Comparison of ENCODE assay signal across 1 cellular context in the genomic region with DNA sequence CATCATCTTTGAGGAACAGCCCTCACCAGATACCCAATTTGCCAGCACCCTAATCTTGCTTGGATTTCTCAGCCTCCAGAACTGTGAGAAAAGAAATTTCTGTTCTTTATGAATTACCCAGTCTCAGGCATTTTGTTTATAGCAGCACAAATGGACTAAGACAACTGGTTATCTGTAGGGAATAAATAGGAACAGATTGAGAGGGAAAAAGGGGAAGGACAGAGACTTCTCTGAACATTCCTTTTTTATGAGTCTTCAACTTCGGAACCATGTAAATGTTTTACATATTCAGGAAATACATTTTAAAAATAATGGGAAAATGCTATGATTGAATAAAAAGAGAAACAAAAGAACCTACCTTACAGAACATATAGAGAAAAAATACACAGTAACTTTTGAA.
A peak's percentile ranks its signal among the peaks of the same experiment; 100 is the strongest.
TF ChIP-seq lines count a peak whose summit lies in the region.

No MANE protein-coding gene starts in this region.

TF ChIP-seq in SK-N-SH, 30 proteins besides CTCF, POLR2A, EP300 and RAD21 (continued from another document):
- TF ChIP-seq EZH2phosphoT487 (IDR thresholded peaks at IDR 0.05; ENCODE audit: borderline replicate concordance, low read depth) (no peak), TCF12 (IDR thresholded peaks at IDR 0.05) (0 out of 2 replicates have a peak, but pooled peaks have one; percentile 36), GATA2 (CRISPR knock-in tag; IDR thresholded peaks at IDR 0.05) (no peak)
